Comparison of ENCODE assay signal across 1 cellular context in the genomic region with DNA sequence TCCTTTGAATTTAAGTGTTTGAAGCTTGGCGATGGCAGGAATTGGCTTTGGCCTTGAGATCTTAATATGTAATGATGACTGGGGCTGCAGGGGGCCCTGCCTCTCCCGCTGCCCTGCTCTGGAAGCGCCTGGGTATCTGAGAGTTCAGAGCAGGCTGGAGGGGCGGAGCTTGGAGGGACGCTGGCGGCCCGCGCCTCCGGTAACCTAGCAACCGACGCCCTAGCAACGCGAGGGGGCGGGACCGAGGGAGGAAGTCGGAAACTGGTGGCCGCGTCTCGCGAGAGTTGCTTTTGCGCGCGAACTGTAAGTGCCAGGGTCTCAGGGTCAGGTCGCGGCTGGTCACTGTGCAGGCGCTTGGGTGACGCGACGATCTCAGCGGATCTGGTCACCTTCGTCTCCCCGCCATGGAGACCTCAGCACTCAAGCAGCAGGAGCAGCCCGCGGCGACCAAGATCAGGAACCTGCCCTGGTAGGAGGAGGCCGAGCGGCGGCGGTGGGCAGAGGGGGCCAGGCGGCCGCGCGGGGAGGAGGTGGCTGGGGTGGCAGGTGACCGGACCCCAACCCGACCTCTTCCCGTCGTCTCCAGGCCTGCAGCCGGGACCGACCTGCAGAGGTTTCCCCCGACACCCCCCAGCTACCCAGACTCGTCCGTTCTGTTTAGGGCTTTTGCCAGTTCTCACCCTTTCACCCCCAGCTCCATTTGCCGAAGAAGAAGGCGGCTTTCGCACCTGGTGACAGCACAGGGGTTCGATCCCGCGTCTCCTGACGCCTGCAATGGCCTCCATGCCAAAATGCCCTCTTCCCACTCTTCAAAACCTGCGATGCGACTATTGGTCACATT.
TF ChIP-seq lines count a peak whose summit lies in the region.

A gene with protein sequence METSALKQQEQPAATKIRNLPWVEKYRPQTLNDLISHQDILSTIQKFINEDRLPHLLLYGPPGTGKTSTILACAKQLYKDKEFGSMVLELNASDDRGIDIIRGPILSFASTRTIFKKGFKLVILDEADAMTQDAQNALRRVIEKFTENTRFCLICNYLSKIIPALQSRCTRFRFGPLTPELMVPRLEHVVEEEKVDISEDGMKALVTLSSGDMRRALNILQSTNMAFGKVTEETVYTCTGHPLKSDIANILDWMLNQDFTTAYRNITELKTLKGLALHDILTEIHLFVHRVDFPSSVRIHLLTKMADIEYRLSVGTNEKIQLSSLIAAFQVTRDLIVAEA (plus strand): TSS at position 280 of the 841 bp plus-strand sequence. CDS start 125 bp downstream, at position 405.

TF ChIP-seq in WTC11, 78 proteins besides CTCF, POLR2A, EP300 and RAD21 (continued from another document):
- TF ChIP-seq, protein P1, sequence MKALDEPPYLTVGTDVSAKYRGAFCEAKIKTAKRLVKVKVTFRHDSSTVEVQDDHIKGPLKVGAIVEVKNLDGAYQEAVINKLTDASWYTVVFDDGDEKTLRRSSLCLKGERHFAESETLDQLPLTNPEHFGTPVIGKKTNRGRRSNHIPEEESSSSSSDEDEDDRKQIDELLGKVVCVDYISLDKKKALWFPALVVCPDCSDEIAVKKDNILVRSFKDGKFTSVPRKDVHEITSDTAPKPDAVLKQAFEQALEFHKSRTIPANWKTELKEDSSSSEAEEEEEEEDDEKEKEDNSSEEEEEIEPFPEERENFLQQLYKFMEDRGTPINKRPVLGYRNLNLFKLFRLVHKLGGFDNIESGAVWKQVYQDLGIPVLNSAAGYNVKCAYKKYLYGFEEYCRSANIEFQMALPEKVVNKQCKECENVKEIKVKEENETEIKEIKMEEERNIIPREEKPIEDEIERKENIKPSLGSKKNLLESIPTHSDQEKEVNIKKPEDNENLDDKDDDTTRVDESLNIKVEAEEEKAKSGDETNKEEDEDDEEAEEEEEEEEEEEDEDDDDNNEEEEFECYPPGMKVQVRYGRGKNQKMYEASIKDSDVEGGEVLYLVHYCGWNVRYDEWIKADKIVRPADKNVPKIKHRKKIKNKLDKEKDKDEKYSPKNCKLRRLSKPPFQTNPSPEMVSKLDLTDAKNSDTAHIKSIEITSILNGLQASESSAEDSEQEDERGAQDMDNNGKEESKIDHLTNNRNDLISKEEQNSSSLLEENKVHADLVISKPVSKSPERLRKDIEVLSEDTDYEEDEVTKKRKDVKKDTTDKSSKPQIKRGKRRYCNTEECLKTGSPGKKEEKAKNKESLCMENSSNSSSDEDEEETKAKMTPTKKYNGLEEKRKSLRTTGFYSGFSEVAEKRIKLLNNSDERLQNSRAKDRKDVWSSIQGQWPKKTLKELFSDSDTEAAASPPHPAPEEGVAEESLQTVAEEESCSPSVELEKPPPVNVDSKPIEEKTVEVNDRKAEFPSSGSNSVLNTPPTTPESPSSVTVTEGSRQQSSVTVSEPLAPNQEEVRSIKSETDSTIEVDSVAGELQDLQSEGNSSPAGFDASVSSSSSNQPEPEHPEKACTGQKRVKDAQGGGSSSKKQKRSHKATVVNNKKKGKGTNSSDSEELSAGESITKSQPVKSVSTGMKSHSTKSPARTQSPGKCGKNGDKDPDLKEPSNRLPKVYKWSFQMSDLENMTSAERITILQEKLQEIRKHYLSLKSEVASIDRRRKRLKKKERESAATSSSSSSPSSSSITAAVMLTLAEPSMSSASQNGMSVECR (CRISPR knock-in tag; IDR thresholded peaks at IDR 0.05; ENCODE audit: borderline replicate concordance): peak; percentile 80; the same call in 1 of the 2 replicates
- TF ChIP-seq GABPB1 (CRISPR knock-in tag; IDR thresholded peaks at IDR 0.05) (peak; percentile 70), JUN (CRISPR knock-in tag; IDR thresholded peaks at IDR 0.05) (0 out of 2 replicates have a peak, but pooled peaks have one; percentile 30), ZNF232 (CRISPR knock-in tag; IDR thresholded peaks at IDR 0.05) (peak; percentile 80), TEAD4 (CRISPR knock-in tag; IDR thresholded peaks at IDR 0.05) (0 out of 2 replicates have a peak, but pooled peaks have one; percentile 36), SP1 (CRISPR knock-in tag; conservative IDR thresholded peaks at IDR 0.05) (peak; percentile 96), ETV6 (CRISPR knock-in tag; IDR thresholded peaks at IDR 0.05) (peak; percentile 81), FOXK1 (CRISPR knock-in tag; IDR thresholded peaks at IDR 0.05) (peak; percentile 49; the same call in 1 of the 2 replicates), ZNF263 (CRISPR knock-in tag; IDR thresholded peaks at IDR 0.05; ENCODE audit: low read depth) (no peak), ZNF423 (CRISPR knock-in tag; IDR thresholded peaks at IDR 0.05) (no peak)
- TF ChIP-seq, protein P2, sequence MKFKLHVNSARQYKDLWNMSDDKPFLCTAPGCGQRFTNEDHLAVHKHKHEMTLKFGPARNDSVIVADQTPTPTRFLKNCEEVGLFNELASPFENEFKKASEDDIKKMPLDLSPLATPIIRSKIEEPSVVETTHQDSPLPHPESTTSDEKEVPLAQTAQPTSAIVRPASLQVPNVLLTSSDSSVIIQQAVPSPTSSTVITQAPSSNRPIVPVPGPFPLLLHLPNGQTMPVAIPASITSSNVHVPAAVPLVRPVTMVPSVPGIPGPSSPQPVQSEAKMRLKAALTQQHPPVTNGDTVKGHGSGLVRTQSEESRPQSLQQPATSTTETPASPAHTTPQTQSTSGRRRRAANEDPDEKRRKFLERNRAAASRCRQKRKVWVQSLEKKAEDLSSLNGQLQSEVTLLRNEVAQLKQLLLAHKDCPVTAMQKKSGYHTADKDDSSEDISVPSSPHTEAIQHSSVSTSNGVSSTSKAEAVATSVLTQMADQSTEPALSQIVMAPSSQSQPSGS (CRISPR knock-in tag; IDR thresholded peaks at IDR 0.05; ENCODE audit: borderline replicate concordance, low read depth): no peak
- TF ChIP-seq, protein P3, sequence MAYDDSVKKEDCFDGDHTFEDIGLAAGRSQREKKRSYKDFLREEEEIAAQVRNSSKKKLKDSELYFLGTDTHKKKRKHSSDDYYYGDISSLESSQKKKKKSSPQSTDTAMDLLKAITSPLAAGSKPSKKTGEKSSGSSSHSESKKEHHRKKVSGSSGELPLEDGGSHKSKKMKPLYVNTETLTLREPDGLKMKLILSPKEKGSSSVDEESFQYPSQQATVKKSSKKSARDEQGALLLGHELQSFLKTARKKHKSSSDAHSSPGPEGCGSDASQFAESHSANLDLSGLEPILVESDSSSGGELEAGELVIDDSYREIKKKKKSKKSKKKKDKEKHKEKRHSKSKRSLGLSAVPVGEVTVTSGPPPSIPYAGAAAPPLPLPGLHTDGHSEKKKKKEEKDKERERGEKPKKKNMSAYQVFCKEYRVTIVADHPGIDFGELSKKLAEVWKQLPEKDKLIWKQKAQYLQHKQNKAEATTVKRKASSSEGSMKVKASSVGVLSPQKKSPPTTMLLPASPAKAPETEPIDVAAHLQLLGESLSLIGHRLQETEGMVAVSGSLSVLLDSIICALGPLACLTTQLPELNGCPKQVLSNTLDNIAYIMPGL (CRISPR knock-in tag; IDR thresholded peaks at IDR 0.05): peak; percentile 50
- TF ChIP-seq, protein P4, sequence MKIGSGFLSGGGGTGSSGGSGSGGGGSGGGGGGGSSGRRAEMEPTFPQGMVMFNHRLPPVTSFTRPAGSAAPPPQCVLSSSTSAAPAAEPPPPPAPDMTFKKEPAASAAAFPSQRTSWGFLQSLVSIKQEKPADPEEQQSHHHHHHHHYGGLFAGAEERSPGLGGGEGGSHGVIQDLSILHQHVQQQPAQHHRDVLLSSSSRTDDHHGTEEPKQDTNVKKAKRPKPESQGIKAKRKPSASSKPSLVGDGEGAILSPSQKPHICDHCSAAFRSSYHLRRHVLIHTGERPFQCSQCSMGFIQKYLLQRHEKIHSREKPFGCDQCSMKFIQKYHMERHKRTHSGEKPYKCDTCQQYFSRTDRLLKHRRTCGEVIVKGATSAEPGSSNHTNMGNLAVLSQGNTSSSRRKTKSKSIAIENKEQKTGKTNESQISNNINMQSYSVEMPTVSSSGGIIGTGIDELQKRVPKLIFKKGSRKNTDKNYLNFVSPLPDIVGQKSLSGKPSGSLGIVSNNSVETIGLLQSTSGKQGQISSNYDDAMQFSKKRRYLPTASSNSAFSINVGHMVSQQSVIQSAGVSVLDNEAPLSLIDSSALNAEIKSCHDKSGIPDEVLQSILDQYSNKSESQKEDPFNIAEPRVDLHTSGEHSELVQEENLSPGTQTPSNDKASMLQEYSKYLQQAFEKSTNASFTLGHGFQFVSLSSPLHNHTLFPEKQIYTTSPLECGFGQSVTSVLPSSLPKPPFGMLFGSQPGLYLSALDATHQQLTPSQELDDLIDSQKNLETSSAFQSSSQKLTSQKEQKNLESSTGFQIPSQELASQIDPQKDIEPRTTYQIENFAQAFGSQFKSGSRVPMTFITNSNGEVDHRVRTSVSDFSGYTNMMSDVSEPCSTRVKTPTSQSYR (CRISPR knock-in tag; IDR thresholded peaks at IDR 0.05): no peak
- TF ChIP-seq, protein P5, sequence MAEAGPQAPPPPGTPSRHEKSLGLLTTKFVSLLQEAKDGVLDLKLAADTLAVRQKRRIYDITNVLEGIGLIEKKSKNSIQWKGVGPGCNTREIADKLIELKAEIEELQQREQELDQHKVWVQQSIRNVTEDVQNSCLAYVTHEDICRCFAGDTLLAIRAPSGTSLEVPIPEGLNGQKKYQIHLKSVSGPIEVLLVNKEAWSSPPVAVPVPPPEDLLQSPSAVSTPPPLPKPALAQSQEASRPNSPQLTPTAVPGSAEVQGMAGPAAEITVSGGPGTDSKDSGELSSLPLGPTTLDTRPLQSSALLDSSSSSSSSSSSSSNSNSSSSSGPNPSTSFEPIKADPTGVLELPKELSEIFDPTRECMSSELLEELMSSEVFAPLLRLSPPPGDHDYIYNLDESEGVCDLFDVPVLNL (CRISPR knock-in tag; IDR thresholded peaks at IDR 0.05; ENCODE audit: borderline replicate concordance, low read depth): peak; percentile 78; the same call in 1 of the 2 replicates
- TF ChIP-seq, protein P6, sequence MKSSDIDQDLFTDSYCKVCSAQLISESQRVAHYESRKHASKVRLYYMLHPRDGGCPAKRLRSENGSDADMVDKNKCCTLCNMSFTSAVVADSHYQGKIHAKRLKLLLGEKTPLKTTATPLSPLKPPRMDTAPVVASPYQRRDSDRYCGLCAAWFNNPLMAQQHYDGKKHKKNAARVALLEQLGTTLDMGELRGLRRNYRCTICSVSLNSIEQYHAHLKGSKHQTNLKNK (CRISPR knock-in tag; IDR thresholded peaks at IDR 0.05): no peak
- TF ChIP-seq, protein P7, sequence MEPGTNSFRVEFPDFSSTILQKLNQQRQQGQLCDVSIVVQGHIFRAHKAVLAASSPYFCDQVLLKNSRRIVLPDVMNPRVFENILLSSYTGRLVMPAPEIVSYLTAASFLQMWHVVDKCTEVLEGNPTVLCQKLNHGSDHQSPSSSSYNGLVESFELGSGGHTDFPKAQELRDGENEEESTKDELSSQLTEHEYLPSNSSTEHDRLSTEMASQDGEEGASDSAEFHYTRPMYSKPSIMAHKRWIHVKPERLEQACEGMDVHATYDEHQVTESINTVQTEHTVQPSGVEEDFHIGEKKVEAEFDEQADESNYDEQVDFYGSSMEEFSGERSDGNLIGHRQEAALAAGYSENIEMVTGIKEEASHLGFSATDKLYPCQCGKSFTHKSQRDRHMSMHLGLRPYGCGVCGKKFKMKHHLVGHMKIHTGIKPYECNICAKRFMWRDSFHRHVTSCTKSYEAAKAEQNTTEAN (CRISPR knock-in tag; IDR thresholded peaks at IDR 0.05): peak; percentile 71; the same call in 1 of the 2 replicates
